ENCODE assay signal across 9 cellular contexts in the genomic region with DNA sequence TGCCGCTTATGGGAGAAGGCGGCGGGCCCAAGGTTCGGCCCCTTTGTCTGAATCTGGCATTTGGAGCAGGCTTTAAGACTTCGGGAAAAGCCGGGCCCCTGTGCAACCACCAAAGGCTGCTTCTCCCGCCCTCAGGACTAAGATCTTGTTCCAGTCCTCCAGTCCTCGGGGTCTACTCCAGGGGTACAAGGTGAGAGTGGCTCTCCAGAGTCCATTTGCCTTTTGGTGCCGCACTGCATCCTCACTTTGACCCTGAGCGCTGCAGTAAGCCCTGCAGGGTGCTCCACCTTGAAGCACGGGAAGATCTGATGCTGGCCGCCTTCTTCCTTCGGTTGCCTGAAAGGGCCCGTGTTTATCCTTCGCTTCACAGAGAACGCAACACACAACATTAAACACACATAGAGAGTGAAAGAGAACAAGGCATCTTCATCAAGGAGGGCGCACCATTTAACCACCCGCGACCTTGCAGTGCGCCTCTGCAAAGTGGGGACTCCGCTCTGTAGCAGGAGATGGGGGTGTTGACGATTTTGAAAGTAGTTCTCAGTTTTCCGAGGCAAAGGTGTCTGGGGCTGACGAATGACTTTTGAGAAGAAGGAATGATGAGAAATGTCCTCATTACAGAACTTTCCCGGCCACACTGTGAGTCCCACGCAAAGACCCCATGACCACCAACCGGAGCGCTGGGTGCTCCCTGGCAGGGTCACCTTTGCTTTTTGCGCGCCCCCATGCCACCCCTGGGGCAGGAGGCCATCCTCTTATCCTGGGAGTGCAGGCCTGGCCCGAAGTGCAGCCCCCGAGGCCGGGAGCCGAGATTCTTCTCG. TPM values are rescaled to one million over a fixed set of nuclear protein-coding genes. Genes with fewer than 3 reads are reported as not detected.
DNase-seq lines count a peak whose midpoint lies in the region; ATAC-seq and TF ChIP-seq lines count a peak whose summit lies in the region.
"Had no signal": no experiment of that assay in that cellular context is flagged by ENCODE, and none has a peak within 500 bp of the region (broad histone marks: within the 10 kb centered on the region; RNA-seq: fewer than 3 reads in every experiment).

No MANE protein-coding gene starts in this region.

- no peak for TF ChIP-seq CTCF in brain microvascular endothelial cell (IDR thresholded peaks at IDR 0.05; ENCODE audit: low read depth, low read length, missing control alignments)
- TF ChIP-seq CTCF in upper lobe of right lung (IDR thresholded peaks at IDR 0.05) = no peak

- H3K4me1 Mint-ChIP-seq in activated naive CD4-positive, alpha-beta T cell treated with anti-CD3 and anti-CD28 coated beads, Interleukin-2, amount 50 U/mL, for 24 hours = no peaks in the 10 kb centered on the region

- no peaks in the 10 kb centered on the region for H3K36me3 ChIP-seq in brain microvascular endothelial cell (replicated peaks)
- peaks cover 11 to 17% of the 10 kb centered on the region in 2 donors for H3K36me3 ChIP-seq in mucosa of rectum (ENCODE audit: control insufficient read depth in 2 of 2, insufficient read depth in 2 of 2, low read length in 2 of 2)
- H3K36me3 ChIP-seq in upper lobe of right lung = no peaks in the 10 kb centered on the region

- peak overlapping the region; percentile 79 to 95 for H3K9ac ChIP-seq in mucosa of rectum (ENCODE audit: low read depth in 1 of 2, low read length in 2 of 2)

- no peak for DNase-seq in activated naive CD4-positive, alpha-beta T cell treated with anti-CD3 and anti-CD28 coated beads, Interleukin-2, amount 50 U/mL, for 72 hours (ENCODE audit: low spot score in 2 of 2)
- DNase-seq in brain microvascular endothelial cell = no peak
- no peak for DNase-seq in upper lobe of right lung
- DNase-seq in Ammon's horn (ENCODE audit: low spot score) = no peak
- DNase-seq: DMS79 had no signal

- H3K9me3 ChIP-seq in mucosa of rectum (ENCODE audit: control insufficient read depth in 2 of 2, low read length in 2 of 2) = no peaks in the 10 kb centered on the region
- no peaks in the 10 kb centered on the region for H3K9me3 ChIP-seq in upper lobe of right lung

- H3K36me3 Mint-ChIP-seq in activated naive CD4-positive, alpha-beta T cell treated with anti-CD3 and anti-CD28 coated beads, Interleukin-2, amount 50 U/mL, for 24 hours = no peaks in the 10 kb centered on the region
- H3K36me3 Mint-ChIP-seq in activated naive CD4-positive, alpha-beta T cell treated with anti-CD3 and anti-CD28 coated beads, Interleukin-2, amount 50 U/mL, for 72 hours = peaks cover 5 to 17% of the 10 kb centered on the region in 2 donors

- H3K27me3 ChIP-seq in brain microvascular endothelial cell (replicated peaks) (peaks cover 8% of the 10 kb centered on the region), mucosa of rectum (ENCODE audit: control insufficient read depth in 2 of 2, insufficient read depth in 2 of 2, low read length in 2 of 2) (no peaks in the 10 kb centered on the region), upper lobe of right lung (no peaks in the 10 kb centered on the region)

- H3K27ac Mint-ChIP-seq in activated naive CD4-positive, alpha-beta T cell treated with anti-CD3 and anti-CD28 coated beads, Interleukin-2, amount 50 U/mL, for 24 hours = no peak overlapping the region
- H3K27ac Mint-ChIP-seq in activated naive CD4-positive, alpha-beta T cell treated with anti-CD3 and anti-CD28 coated beads, Interleukin-2, amount 50 U/mL, for 72 hours = no peak overlapping the region

- peak overlapping the region; percentile 75 for H3K4me3 Mint-ChIP-seq in activated naive CD4-positive, alpha-beta T cell treated with anti-CD3 and anti-CD28 coated beads, Interleukin-2, amount 50 U/mL, for 24 hours

- no peaks in the 10 kb centered on the region for H3K9me3 Mint-ChIP-seq in activated naive CD4-positive, alpha-beta T cell treated with anti-CD3 and anti-CD28 coated beads, Interleukin-2, amount 50 U/mL, for 24 hours
- H3K9me3 Mint-ChIP-seq in activated naive CD4-positive, alpha-beta T cell treated with anti-CD3 and anti-CD28 coated beads, Interleukin-2, amount 50 U/mL, for 72 hours = no peaks in the 10 kb centered on the region

- no peak for ATAC-seq in activated naive CD4-positive, alpha-beta T cell treated with anti-CD3 and anti-CD28 coated beads, Interleukin-2, amount 50 U/mL, for 72 hours
- ATAC-seq in upper lobe of right lung (no peak), GM21447 (IDR thresholded peaks at IDR 0.05; ENCODE audit: unreplicated experiment) (no peak), HG03432 (IDR thresholded peaks at IDR 0.05; ENCODE audit: unreplicated experiment) (no peak)

- H3K4me1 ChIP-seq in mucosa of rectum (ENCODE audit: control insufficient read depth in 2 of 2, insufficient read depth in 2 of 2, low read length in 2 of 2) = peaks cover 17 to 48% of the 10 kb centered on the region in 2 donors
- H3K4me1 ChIP-seq in upper lobe of right lung = peaks cover 13% of the 10 kb centered on the region

- H3K27ac ChIP-seq in brain microvascular endothelial cell (no peak overlapping the region), mucosa of rectum (ENCODE audit: low read depth in 2 of 2, low read length in 2 of 2) (peak overlapping the region; percentile 71 to 85), upper lobe of right lung (no peak overlapping the region)

- intact Hi-C loops in upper lobe of right lung (cut with DNase I) = no loop called here

- H3K4me3 ChIP-seq in brain microvascular endothelial cell (ENCODE audit: low read depth, low read length) = peak overlapping the region; percentile 50
- peak overlapping the region; percentile 78 to 82 for H3K4me3 ChIP-seq in mucosa of rectum (ENCODE audit: low read length in 2 of 2)
- H3K4me3 ChIP-seq in upper lobe of right lung = peak overlapping the region; percentile 92

- in situ Hi-C loops in brain microvascular endothelial cell (cut with HindIII; ENCODE audit: low pct_ligation_motif_present, low sequenced_read_pairs) = no loop called here

- H3K27me3 Mint-ChIP-seq in activated naive CD4-positive, alpha-beta T cell treated with anti-CD3 and anti-CD28 coated beads, Interleukin-2, amount 50 U/mL, for 24 hours = no peaks in the 10 kb centered on the region

RNA-seq across cellular contexts. Expression of a gene that starts 1.0 kb away (rescaled TPM):
- total RNA-seq in activated naive CD4-positive, alpha-beta T cell treated with anti-CD3 and anti-CD28 coated beads, Interleukin-2, amount 50 U/mL, for 72 hours = 1 to 10 TPM in 1 of 2 donors, under 1 TPM in 1; 0.23 to 1.1 TPM
- total RNA-seq in upper lobe of right lung = 3.6 TPM

RNA-seq across cellular contexts. Expression of a gene that starts 25.3 kb away (rescaled TPM):
- 10 to 100 TPM; 73.8 to 86.4 TPM for total RNA-seq in activated naive CD4-positive, alpha-beta T cell treated with anti-CD3 and anti-CD28 coated beads, Interleukin-2, amount 50 U/mL, for 72 hours
- total RNA-seq in upper lobe of right lung = 54.7 TPM

Comparison
In these comparisons a context has a peak if more than half of its experiments do, and no peak if none do; other contexts are left out.
1. H3K27ac ChIP-seq: peak in mucosa of rectum (2 of 2); none in brain microvascular endothelial cell (single experiment) and upper lobe of right lung (single experiment).
2. Peak in every context shown above with its lines, with median percentiles within 50 percentile points of each other: H3K4me3 ChIP-seq.